ENCODE assay signal across 2 cellular contexts in the genomic region with DNA sequence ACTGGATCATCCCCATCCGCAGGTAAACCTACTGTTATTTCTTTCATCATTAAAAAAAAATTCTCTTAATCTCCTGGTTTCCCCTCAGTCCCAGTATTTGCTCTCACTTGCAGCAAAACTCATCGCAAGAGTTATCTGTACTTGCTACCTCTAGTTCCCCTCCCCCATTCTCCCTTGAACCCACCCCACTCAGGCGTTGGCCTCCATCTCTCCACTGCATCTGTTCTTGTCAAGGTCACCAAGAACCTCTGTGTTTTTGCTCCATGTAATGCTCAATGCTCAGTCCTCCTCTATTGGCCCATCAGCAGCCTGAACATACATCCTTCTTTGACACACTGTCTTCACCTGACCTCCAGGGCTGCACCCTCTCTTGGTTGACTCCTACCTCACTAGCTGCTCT.
TF ChIP-seq lines count a peak whose summit lies in the region.

No MANE protein-coding gene starts in this region.

TF ChIP-seq in GM23338, 12 proteins besides CTCF, POLR2A, EP300 and RAD21 (continued from another document):
- TF ChIP-seq, protein P1, sequence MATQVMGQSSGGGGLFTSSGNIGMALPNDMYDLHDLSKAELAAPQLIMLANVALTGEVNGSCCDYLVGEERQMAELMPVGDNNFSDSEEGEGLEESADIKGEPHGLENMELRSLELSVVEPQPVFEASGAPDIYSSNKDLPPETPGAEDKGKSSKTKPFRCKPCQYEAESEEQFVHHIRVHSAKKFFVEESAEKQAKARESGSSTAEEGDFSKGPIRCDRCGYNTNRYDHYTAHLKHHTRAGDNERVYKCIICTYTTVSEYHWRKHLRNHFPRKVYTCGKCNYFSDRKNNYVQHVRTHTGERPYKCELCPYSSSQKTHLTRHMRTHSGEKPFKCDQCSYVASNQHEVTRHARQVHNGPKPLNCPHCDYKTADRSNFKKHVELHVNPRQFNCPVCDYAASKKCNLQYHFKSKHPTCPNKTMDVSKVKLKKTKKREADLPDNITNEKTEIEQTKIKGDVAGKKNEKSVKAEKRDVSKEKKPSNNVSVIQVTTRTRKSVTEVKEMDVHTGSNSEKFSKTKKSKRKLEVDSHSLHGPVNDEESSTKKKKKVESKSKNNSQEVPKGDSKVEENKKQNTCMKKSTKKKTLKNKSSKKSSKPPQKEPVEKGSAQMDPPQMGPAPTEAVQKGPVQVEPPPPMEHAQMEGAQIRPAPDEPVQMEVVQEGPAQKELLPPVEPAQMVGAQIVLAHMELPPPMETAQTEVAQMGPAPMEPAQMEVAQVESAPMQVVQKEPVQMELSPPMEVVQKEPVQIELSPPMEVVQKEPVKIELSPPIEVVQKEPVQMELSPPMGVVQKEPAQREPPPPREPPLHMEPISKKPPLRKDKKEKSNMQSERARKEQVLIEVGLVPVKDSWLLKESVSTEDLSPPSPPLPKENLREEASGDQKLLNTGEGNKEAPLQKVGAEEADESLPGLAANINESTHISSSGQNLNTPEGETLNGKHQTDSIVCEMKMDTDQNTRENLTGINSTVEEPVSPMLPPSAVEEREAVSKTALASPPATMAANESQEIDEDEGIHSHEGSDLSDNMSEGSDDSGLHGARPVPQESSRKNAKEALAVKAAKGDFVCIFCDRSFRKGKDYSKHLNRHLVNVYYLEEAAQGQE (IDR thresholded peaks at IDR 0.05; ENCODE audit: unreplicated experiment), result no peak
- TF ChIP-seq, protein P2, sequence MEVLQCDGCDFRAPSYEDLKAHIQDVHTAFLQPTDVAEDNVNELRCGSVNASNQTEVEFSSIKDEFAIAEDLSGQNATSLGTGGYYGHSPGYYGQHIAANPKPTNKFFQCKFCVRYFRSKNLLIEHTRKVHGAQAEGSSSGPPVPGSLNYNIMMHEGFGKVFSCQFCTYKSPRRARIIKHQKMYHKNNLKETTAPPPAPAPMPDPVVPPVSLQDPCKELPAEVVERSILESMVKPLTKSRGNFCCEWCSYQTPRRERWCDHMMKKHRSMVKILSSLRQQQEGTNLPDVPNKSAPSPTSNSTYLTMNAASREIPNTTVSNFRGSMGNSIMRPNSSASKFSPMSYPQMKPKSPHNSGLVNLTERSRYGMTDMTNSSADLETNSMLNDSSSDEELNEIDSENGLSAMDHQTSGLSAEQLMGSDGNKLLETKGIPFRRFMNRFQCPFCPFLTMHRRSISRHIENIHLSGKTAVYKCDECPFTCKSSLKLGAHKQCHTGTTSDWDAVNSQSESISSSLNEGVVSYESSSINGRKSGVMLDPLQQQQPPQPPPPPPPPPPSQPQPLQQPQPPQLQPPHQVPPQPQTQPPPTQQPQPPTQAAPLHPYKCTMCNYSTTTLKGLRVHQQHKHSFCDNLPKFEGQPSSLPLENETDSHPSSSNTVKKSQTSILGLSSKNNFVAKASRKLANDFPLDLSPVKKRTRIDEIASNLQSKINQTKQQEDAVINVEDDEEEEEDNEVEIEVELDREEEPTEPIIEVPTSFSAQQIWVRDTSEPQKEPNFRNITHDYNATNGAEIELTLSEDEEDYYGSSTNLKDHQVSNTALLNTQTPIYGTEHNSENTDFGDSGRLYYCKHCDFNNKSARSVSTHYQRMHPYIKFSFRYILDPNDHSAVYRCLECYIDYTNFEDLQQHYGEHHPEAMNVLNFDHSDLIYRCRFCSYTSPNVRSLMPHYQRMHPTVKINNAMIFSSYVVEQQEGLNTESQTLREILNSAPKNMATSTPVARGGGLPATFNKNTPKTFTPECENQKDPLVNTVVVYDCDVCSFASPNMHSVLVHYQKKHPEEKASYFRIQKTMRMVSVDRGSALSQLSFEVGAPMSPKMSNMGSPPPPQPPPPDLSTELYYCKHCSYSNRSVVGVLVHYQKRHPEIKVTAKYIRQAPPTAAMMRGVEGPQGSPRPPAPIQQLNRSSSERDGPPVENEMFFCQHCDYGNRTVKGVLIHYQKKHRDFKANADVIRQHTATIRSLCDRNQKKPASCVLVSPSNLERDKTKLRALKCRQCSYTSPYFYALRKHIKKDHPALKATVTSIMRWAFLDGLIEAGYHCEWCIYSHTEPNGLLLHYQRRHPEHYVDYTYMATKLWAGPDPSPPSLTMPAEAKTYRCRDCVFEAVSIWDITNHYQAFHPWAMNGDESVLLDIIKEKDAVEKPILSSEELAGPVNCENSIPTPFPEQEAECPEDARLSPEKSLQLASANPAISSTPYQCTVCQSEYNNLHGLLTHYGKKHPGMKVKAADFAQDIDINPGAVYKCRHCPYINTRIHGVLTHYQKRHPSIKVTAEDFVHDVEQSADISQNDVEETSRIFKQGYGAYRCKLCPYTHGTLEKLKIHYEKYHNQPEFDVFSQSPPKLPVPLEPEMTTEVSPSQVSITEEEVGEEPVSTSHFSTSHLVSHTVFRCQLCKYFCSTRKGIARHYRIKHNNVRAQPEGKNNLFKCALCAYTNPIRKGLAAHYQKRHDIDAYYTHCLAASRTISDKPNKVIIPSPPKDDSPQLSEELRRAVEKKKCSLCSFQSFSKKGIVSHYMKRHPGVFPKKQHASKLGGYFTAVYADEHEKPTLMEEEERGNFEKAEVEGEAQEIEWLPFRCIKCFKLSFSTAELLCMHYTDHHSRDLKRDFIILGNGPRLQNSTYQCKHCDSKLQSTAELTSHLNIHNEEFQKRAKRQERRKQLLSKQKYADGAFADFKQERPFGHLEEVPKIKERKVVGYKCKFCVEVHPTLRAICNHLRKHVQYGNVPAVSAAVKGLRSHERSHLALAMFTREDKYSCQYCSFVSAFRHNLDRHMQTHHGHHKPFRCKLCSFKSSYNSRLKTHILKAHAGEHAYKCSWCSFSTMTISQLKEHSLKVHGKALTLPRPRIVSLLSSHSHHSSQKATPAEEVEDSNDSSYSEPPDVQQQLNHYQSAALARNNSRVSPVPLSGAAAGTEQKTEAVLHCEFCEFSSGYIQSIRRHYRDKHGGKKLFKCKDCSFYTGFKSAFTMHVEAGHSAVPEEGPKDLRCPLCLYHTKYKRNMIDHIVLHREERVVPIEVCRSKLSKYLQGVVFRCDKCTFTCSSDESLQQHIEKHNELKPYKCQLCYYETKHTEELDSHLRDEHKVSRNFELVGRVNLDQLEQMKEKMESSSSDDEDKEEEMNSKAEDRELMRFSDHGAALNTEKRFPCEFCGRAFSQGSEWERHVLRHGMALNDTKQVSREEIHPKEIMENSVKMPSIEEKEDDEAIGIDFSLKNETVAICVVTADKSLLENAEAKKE (CRISPR knock-in tag; IDR thresholded peaks at IDR 0.05), result no peak
- TF ChIP-seq CREB1 (CRISPR knock-in tag; IDR thresholded peaks at IDR 0.05; ENCODE audit: low read depth), result no peak

TF ChIP-seq in WTC11, 78 proteins besides CTCF, POLR2A, EP300 and RAD21 (continued from another document):
- TF ChIP-seq, protein P3, sequence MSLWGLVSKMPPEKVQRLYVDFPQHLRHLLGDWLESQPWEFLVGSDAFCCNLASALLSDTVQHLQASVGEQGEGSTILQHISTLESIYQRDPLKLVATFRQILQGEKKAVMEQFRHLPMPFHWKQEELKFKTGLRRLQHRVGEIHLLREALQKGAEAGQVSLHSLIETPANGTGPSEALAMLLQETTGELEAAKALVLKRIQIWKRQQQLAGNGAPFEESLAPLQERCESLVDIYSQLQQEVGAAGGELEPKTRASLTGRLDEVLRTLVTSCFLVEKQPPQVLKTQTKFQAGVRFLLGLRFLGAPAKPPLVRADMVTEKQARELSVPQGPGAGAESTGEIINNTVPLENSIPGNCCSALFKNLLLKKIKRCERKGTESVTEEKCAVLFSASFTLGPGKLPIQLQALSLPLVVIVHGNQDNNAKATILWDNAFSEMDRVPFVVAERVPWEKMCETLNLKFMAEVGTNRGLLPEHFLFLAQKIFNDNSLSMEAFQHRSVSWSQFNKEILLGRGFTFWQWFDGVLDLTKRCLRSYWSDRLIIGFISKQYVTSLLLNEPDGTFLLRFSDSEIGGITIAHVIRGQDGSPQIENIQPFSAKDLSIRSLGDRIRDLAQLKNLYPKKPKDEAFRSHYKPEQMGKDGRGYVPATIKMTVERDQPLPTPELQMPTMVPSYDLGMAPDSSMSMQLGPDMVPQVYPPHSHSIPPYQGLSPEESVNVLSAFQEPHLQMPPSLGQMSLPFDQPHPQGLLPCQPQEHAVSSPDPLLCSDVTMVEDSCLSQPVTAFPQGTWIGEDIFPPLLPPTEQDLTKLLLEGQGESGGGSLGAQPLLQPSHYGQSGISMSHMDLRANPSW (CRISPR knock-in tag; conservative IDR thresholded peaks at IDR 0.05; ENCODE audit: low read depth), result no peak
- TF ChIP-seq, protein P4, sequence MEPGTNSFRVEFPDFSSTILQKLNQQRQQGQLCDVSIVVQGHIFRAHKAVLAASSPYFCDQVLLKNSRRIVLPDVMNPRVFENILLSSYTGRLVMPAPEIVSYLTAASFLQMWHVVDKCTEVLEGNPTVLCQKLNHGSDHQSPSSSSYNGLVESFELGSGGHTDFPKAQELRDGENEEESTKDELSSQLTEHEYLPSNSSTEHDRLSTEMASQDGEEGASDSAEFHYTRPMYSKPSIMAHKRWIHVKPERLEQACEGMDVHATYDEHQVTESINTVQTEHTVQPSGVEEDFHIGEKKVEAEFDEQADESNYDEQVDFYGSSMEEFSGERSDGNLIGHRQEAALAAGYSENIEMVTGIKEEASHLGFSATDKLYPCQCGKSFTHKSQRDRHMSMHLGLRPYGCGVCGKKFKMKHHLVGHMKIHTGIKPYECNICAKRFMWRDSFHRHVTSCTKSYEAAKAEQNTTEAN (CRISPR knock-in tag; IDR thresholded peaks at IDR 0.05), result no peak
- TF ChIP-seq NR3C1 (CRISPR knock-in tag; conservative IDR thresholded peaks at IDR 0.05; ENCODE audit: low read depth) (no peak), ZNF263 (CRISPR knock-in tag; IDR thresholded peaks at IDR 0.05; ENCODE audit: low read depth) (no peak)
- TF ChIP-seq, protein P5, sequence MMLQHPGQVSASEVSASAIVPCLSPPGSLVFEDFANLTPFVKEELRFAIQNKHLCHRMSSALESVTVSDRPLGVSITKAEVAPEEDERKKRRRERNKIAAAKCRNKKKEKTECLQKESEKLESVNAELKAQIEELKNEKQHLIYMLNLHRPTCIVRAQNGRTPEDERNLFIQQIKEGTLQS (CRISPR knock-in tag; conservative IDR thresholded peaks at IDR 0.05), result no peak
